28 cellular contexts compared by ENCODE assay signal in the genomic region with DNA sequence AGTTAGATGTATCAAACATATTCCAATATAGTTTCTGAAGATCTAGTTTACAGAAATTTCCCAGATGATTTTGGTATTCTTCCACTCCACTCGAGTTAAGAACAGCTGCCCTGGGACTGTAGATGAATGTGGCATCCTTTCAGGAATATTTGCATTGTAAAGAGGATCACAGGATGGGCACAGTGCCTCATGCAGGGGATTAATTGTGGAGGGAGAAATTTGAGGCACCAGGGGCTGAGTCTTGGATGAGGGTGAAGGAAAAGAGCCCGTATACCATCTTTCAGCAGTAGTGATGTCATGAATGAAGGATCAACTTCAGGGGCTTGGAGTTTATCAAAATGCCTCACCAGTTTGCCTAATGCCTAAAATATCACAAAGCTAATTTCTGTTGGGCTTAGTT.
"Had no signal": no experiment of that assay in that cellular context is flagged by ENCODE, and none has a peak within 500 bp of the region (broad histone marks: within the 10 kb centered on the region; RNA-seq: fewer than 3 reads in every experiment).

No MANE protein-coding gene starts in this region.

- H3K27me3 ChIP-seq: colonic mucosa, dorsolateral prefrontal cortex, esophagus muscularis mucosa, esophagus squamous epithelium, foreskin keratinocyte, gastrocnemius medialis, gastroesophageal sphincter, heart left ventricle, heart right ventricle, hepatocyte had no signal

- H3K4me1 ChIP-seq: colonic mucosa, foreskin keratinocyte had no signal

- DNase-seq: colonic mucosa; cortex of kidney; dermis blood vessel endothelial cell; dorsolateral prefrontal cortex; effector CD4-positive, alpha-beta T cell; effector CD8-positive, alpha-beta T cell; effector memory CD4-positive, alpha-beta T cell; effector memory CD8-positive, alpha-beta T cell; endodermal cell; erythroblast; esophagus squamous epithelium; foreskin fibroblast; foreskin keratinocyte; foreskin melanocyte; gastrocnemius medialis; glutamatergic neuron; head of caudate nucleus; heart left ventricle; heart right ventricle had no signal

- H3K36me3 ChIP-seq: colonic mucosa, esophagus muscularis mucosa, esophagus squamous epithelium, gastrocnemius medialis, gastroesophageal sphincter, heart left ventricle, heart right ventricle had no signal

- FAIRE-seq: colon, endometrium, endothelial cell of umbilical vein, frontal cortex had no signal

- H2AFZ ChIP-seq: hepatocyte had no signal

- H3K9me3 ChIP-seq: colonic mucosa, gastrocnemius medialis had no signal

- H3K27ac ChIP-seq: colonic mucosa, coronary artery, dorsolateral prefrontal cortex, epithelial cell of prostate, esophagus muscularis mucosa, esophagus squamous epithelium, foreskin keratinocyte, gastrocnemius medialis, gastroesophageal sphincter, heart left ventricle, heart right ventricle, hepatocyte had no signal

- H3K4me2 ChIP-seq: hepatocyte had no signal

- H3K4me3 ChIP-seq: colonic mucosa, coronary artery, dorsolateral prefrontal cortex, esophagus muscularis mucosa, esophagus squamous epithelium, gastrocnemius medialis, gastroesophageal sphincter, heart left ventricle, heart right ventricle, hepatocyte had no signal

- H3K79me2 ChIP-seq: hepatocyte had no signal
